23 cellular contexts compared by ENCODE assay signal in the genomic region with DNA sequence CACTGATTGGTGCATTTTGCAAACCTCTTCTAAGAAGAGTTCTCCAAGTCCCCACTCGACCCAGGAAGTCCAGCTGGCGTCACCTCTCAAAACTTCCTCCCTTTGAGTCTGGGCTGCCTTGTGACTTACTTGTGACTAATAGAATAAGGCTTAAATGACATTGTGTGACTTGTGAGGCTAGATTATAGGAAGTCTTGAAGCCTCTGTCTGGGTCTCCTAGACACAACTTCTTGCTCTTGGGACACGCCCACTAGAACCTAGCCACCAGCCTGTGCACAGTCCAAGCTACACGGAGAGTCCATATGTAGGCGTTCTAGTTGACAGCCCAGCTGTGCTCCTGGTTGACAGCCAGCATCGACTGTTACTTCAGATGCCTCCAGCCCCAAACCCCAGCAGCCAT.
A peak's percentile ranks its signal among the peaks of the same experiment; 100 is the strongest.
DNase-seq lines count a peak whose midpoint lies in the region; ATAC-seq, FAIRE-seq and TF ChIP-seq lines count a peak whose summit lies in the region.
"Had no signal": no experiment of that assay in that cellular context is flagged by ENCODE, and none has a peak within 500 bp of the region (broad histone marks: within the 10 kb centered on the region; RNA-seq: fewer than 3 reads in every experiment).

No MANE protein-coding gene starts in this region.

- no peak overlapping the region for H3K4me3 Mint-ChIP-seq in CD14-positive monocyte
- no peak overlapping the region for H3K4me3 Mint-ChIP-seq in nephron
- H3K4me3 Mint-ChIP-seq: activated naive CD8-positive, alpha-beta T cell treated with anti-CD3 and anti-CD28 coated beads, Interleukin-2, amount 10 ng/mL, durations not matched to agents 7 days and 5 days; T-helper 17 cell had no signal

- intact Hi-C loops in CD14-positive monocyte (cut with micrococcal nuclease): loop anchor here in 1 of 2 donors (5.0 to 10.0 kb wide), 2 partner anchors 68 to 375 kb away; a partner anchor contains a TSS
- intact Hi-C loops in left cardiac atrium (cut with DNase I): no loop called here

- FAIRE-seq in RCC 7860 (lab: Jason Lieb, UNC): no peak
- FAIRE-seq: astrocyte, G401.6, H1 had no signal

- H3K27ac Mint-ChIP-seq in CD14-positive monocyte: peak overlapping the region; percentile 81 to 91 (median 87)
- peak overlapping the region in 2 of 3 experiments; percentile 51 to 67 for H3K27ac Mint-ChIP-seq in nephron
- H3K27ac Mint-ChIP-seq: activated naive CD8-positive, alpha-beta T cell treated with anti-CD3 and anti-CD28 coated beads, Interleukin-2, amount 10 ng/mL, durations not matched to agents 7 days and 5 days; progenitor cell of endocrine pancreas; T-helper 17 cell had no signal

- peaks cover 3 to 8% (median 7%) of the 10 kb centered on the region in 7 donors for H3K9me3 Mint-ChIP-seq in CD14-positive monocyte
- no peaks in the 10 kb centered on the region for H3K9me3 Mint-ChIP-seq in nephron
- H3K9me3 Mint-ChIP-seq: activated naive CD8-positive, alpha-beta T cell treated with anti-CD3 and anti-CD28 coated beads, Interleukin-2, amount 10 ng/mL, durations not matched to agents 7 days and 5 days had no signal

- H3K4me1 Mint-ChIP-seq in CD14-positive monocyte (peaks cover 34% of the 10 kb centered on the region), nephron (peaks cover 41% of the 10 kb centered on the region)
- H3K4me1 Mint-ChIP-seq: activated naive CD8-positive, alpha-beta T cell treated with anti-CD3 and anti-CD28 coated beads, Interleukin-2, amount 10 ng/mL, durations not matched to agents 7 days and 5 days had no signal

- ATAC-seq in left cardiac atrium (peak in 1 of 2 donors; percentile 88), GM18511 (IDR thresholded peaks at IDR 0.05; ENCODE audit: unreplicated experiment) (no peak), GM18867 (IDR thresholded peaks at IDR 0.05; ENCODE audit: unreplicated experiment) (no peak)
- ATAC-seq: T-helper 17 cell had no signal

- H3K27me3 Mint-ChIP-seq in CD14-positive monocyte (ENCODE audit: low read depth in 3 of 3) (peaks cover 1 to 4% (median 3%) of the 10 kb centered on the region in 3 donors), nephron (ENCODE audit: low read depth) (peaks cover 8% of the 10 kb centered on the region)
- H3K27me3 Mint-ChIP-seq: activated naive CD8-positive, alpha-beta T cell treated with anti-CD3 and anti-CD28 coated beads, Interleukin-2, amount 10 ng/mL, durations not matched to agents 7 days and 5 days had no signal

- DNase-seq in CD14-positive monocyte (ENCODE audit: low spot score) (peak; percentile 89), RCC 7860 (ENCODE audit: low spot score) (peak; percentile 33), left cardiac atrium (peak; percentile 34), NCI-H2196 (lab: John Stamatoyannopoulos, UW; ENCODE audit: unreplicated experiment) (no peak), UCSD-AML1 (lab: John Stamatoyannopoulos, UW; ENCODE audit: unreplicated experiment) (no peak)
- DNase-seq: activated CD4-positive, alpha-beta T cell treated with anti-CD3 and anti-CD28 coated beads for 4 hours; activated CD8-positive, alpha-beta memory T cell treated with anti-CD3 and anti-CD28 coated beads for 24 hours; activated effector memory CD4-positive, alpha-beta T cell treated with Interleukin-2 at 50 U/mL for 16 hours; activated naive CD8-positive, alpha-beta T cell treated with anti-CD3 and anti-CD28 coated beads, Interleukin-2, amount 10 ng/mL, durations not matched to agents 7 days and 5 days; cortex of kidney; NCI-H2029; NCI-H526; NK-92 treated with Interleukin-12 subunit alpha and Interleukin-12 subunit beta, amount 100 ng/mL, for 24 hours; SJCRH30; stomach; T-helper 17 cell had no signal

- H3K36me3 Mint-ChIP-seq in CD14-positive monocyte: peaks cover 2 to 3% of the 10 kb centered on the region in 2 donors
- no peaks in the 10 kb centered on the region for H3K36me3 Mint-ChIP-seq in nephron (ENCODE audit: low read depth)
- H3K36me3 Mint-ChIP-seq: activated naive CD8-positive, alpha-beta T cell treated with anti-CD3 and anti-CD28 coated beads, Interleukin-2, amount 10 ng/mL, durations not matched to agents 7 days and 5 days had no signal

- no peak for TF ChIP-seq CTCF in CD14-positive monocyte (IDR thresholded peaks at IDR 0.05)
- TF ChIP-seq CTCF in nephron (IDR thresholded peaks at IDR 0.05; ENCODE audit: unreplicated experiment in 3 of 3): no peak

Comparison
In these comparisons a context has a peak if more than half of its experiments do, and no peak if none do; other contexts are left out.
1. DNase-seq: peak in CD14-positive monocyte (single experiment), RCC 7860 (single experiment) and left cardiac atrium (single experiment); none in NCI-H2196 (single experiment) and UCSD-AML1 (single experiment).